ENCODE assay signal across 27 cellular contexts in the genomic region with DNA sequence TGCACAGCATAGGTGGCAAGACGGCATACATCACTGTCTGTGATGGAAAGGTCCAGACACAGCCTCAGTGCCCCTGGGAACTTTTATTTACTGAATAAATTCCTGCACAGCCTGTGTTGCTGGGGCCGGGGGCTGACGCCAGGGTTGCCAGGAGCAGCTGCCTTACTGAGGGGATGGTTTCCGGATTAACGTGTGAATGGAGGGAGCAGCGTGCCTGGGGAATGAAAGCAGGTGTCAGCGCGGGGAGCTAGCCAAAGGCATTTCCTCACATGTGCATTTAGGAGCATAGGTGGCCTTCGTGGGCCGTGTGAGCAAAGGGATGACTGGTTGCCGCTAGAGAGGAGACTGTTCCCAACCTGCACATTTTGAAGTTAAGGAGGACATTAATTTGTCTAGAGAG.
"Had no signal": no experiment of that assay in that cellular context is flagged by ENCODE, and none has a peak within 500 bp of the region (broad histone marks: within the 10 kb centered on the region; RNA-seq: fewer than 3 reads in every experiment).

No MANE protein-coding gene starts in this region.

- H3K27ac Mint-ChIP-seq: activated B cell treated with CpG ODN at 0.5 μM for 24 hours; activated CD8-positive, alpha-beta T cell treated with anti-CD3 and anti-CD28 coated beads for 36 hours; activated naive CD8-positive, alpha-beta T cell treated with anti-CD3 and anti-CD28 coated beads for 36 hours; activated T-cell treated with anti-CD3 and anti-CD28 coated beads, Interleukin-2, amount 50 U/mL, for 72 hours; dendritic cell treated with granulocyte-macrophage colony-stimulating factor and Interleukin-4, amounts not matched to agents 40 ng/mL and 50 ng/mL, for 4 days; immature natural killer cell; nephron progenitor cell had no signal

- ATAC-seq: activated CD8-positive, alpha-beta T cell treated with anti-CD3 and anti-CD28 coated beads for 36 hours; activated T-cell treated with anti-CD3 and anti-CD28 coated beads, Interleukin-2, amount 50 U/mL, for 72 hours; body of pancreas; foreskin keratinocyte; left colon; right cardiac atrium had no signal

- H3K27me3 ChIP-seq: adrenal gland, body of pancreas, cardiac muscle cell, esophagus muscularis mucosa, foreskin keratinocyte, tibial nerve had no signal

- H3K9me3 ChIP-seq: adrenal gland, body of pancreas, esophagus muscularis mucosa, tibial nerve had no signal

- H3K9me3 Mint-ChIP-seq: activated B cell treated with CpG ODN at 0.5 μM for 24 hours; activated CD8-positive, alpha-beta T cell treated with anti-CD3 and anti-CD28 coated beads for 36 hours; activated naive CD8-positive, alpha-beta T cell treated with anti-CD3 and anti-CD28 coated beads for 36 hours; activated T-cell treated with anti-CD3 and anti-CD28 coated beads, Interleukin-2, amount 50 U/mL, for 72 hours; dendritic cell treated with granulocyte-macrophage colony-stimulating factor and Interleukin-4, amounts not matched to agents 40 ng/mL and 50 ng/mL, for 4 days; immature natural killer cell; naive B cell; nephron progenitor cell had no signal

- H3K4me1 Mint-ChIP-seq: nephron progenitor cell had no signal

- H3K27me3 Mint-ChIP-seq: activated B cell treated with CpG ODN at 0.5 μM for 24 hours; activated CD8-positive, alpha-beta T cell treated with anti-CD3 and anti-CD28 coated beads for 36 hours; activated naive CD8-positive, alpha-beta T cell treated with anti-CD3 and anti-CD28 coated beads for 36 hours; dendritic cell treated with granulocyte-macrophage colony-stimulating factor and Interleukin-4, amounts not matched to agents 40 ng/mL and 50 ng/mL, for 4 days; naive B cell had no signal

- H3K4me3 Mint-ChIP-seq: activated B cell treated with CpG ODN at 0.5 μM for 24 hours; activated CD8-positive, alpha-beta T cell treated with anti-CD3 and anti-CD28 coated beads for 36 hours; activated naive CD8-positive, alpha-beta T cell treated with anti-CD3 and anti-CD28 coated beads for 36 hours; activated T-cell treated with anti-CD3 and anti-CD28 coated beads, Interleukin-2, amount 50 U/mL, for 72 hours; dendritic cell treated with granulocyte-macrophage colony-stimulating factor and Interleukin-4, amounts not matched to agents 40 ng/mL and 50 ng/mL, for 4 days; immature natural killer cell; nephron progenitor cell had no signal

- DNase-seq: activated B cell treated with CpG ODN at 0.5 μM for 24 hours; activated CD4-positive, alpha-beta T cell treated with anti-CD3 and anti-CD28 coated beads, Interleukin-2, amount 50 U/mL, for 1 hour; activated CD8-positive, alpha-beta T cell treated with anti-CD3 and anti-CD28 coated beads for 36 hours; activated naive CD4-positive, alpha-beta T cell treated with Interleukin-2 at 50 U/mL for 16 hours; activated naive CD8-positive, alpha-beta T cell treated with anti-CD3 and anti-CD28 coated beads for 36 hours; activated T-cell treated with anti-CD3 and anti-CD28 coated beads for 4 hours; activated T-cell treated with anti-CD3 and anti-CD28 coated beads, Interleukin-2, amount 50 U/mL, for 72 hours; adrenal gland; aorta; body of pancreas; foreskin keratinocyte; immature natural killer cell; kidney; left colon; mammary epithelial cell; naive B cell; nephron progenitor cell; nucleus accumbens; right cardiac atrium; stimulated activated CD4-positive, alpha-beta T cell treated with anti-CD3 and anti-CD28 coated beads, Interleukin-15, amount 100 ng/mL, for 24 hours; stimulated activated CD4-positive, alpha-beta T cell treated with anti-CD3 and anti-CD28 coated beads, Interleukin-2, amount 100 ng/mL, for 24 hours; stimulated activated naive CD4-positive, alpha-beta T cell; T-helper 2 cell had no signal

- H3K4me1 ChIP-seq: adrenal gland, body of pancreas, foreskin keratinocyte had no signal

- H3K27ac ChIP-seq: adrenal gland, body of pancreas, cardiac muscle cell, esophagus muscularis mucosa, foreskin keratinocyte, tibial nerve had no signal

- H3K4me3 ChIP-seq: adrenal gland, body of pancreas, cardiac muscle cell, esophagus muscularis mucosa, tibial nerve had no signal
